ENCODE assay signal across 26 cellular contexts in the genomic region with DNA sequence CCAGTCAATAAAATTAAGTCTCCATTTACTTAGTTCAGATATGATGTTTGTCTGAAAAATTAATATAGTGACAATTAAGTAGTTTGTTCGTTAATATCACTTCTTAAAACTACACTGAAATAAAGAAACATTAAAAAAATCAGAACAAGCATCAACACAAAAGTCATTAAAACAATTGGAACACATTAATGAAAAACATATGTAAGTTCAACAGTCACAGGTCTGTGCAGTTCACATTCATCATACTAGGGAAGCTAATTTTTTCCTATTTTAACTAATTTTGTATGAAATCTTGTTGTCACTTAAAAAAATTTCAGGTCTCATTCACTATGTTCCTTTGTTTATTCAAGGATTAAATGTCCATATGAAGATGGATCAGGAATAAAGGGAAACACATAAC.
"Had no signal": no experiment of that assay in that cellular context is flagged by ENCODE, and none has a peak within 500 bp of the region (broad histone marks: within the 10 kb centered on the region; RNA-seq: fewer than 3 reads in every experiment).

No MANE protein-coding gene starts in this region.

- H3K9me3 ChIP-seq: left lung, lower lobe of right lung, right atrium auricular region, right lobe of liver, tibial nerve, uterus had no signal

- H3K36me3 ChIP-seq: uterus had no signal

- H3K4me2 ChIP-seq: smooth muscle cell had no signal

- H3K27me3 ChIP-seq: left lung, right atrium auricular region, right lobe of liver, tibial nerve, uterus had no signal

- H3K27me3 Mint-ChIP-seq: naive thymus-derived CD8-positive, alpha-beta T cell; progenitor cell of endocrine pancreas; stimulated activated memory B cell treated with anti-CD40 and anti-IgM and Interleukin-4, amounts not matched to agents 10 μg/mL and 1 μg/mL and 100 μg/mL, for 72 hours; stimulated activated naive CD8-positive, alpha-beta T cell treated with anti-CD3 and anti-CD28 coated beads, Interleukin-15, amount 100 ng/mL, for 72 hours; type B pancreatic cell had no signal

- H3K27ac Mint-ChIP-seq: nephron; progenitor cell of endocrine pancreas; stimulated activated memory B cell treated with anti-CD40 and anti-IgM and Interleukin-4, amounts not matched to agents 10 μg/mL and 1 μg/mL and 100 μg/mL, for 72 hours; stimulated activated naive CD8-positive, alpha-beta T cell treated with anti-CD3 and anti-CD28 coated beads, Interleukin-15, amount 100 ng/mL, for 72 hours; type B pancreatic cell had no signal

- H3K4me1 ChIP-seq: left lung, lower lobe of right lung, right atrium auricular region, right lobe of liver, tibial nerve, uterus had no signal

- H3K4me1 Mint-ChIP-seq: nephron, neural crest cell had no signal

- H3K4me3 ChIP-seq: left lung, lower lobe of right lung, right atrium auricular region, right lobe of liver, tibial nerve, uterus had no signal

- H3K27ac ChIP-seq: left lung, lower lobe of right lung, right atrium auricular region, right lobe of liver, tibial nerve, uterus had no signal

- H3K4me3 Mint-ChIP-seq: immature natural killer cell; naive thymus-derived CD8-positive, alpha-beta T cell; nephron; neural crest cell; stimulated activated memory B cell treated with anti-CD40 and anti-IgM and Interleukin-4, amounts not matched to agents 10 μg/mL and 1 μg/mL and 100 μg/mL, for 72 hours; stimulated activated naive CD8-positive, alpha-beta T cell treated with anti-CD3 and anti-CD28 coated beads, Interleukin-15, amount 100 ng/mL, for 72 hours; type B pancreatic cell had no signal

- ATAC-seq: left colon; left lung; lower lobe of right lung; naive thymus-derived CD8-positive, alpha-beta T cell; right lobe of liver; stimulated activated memory B cell treated with anti-CD40 and anti-IgM and Interleukin-4, amounts not matched to agents 10 μg/mL and 1 μg/mL and 100 μg/mL, for 72 hours; stimulated activated naive CD8-positive, alpha-beta T cell treated with anti-CD3 and anti-CD28 coated beads, Interleukin-15, amount 100 ng/mL, for 72 hours had no signal

- H3K9me3 Mint-ChIP-seq: immature natural killer cell; neural crest cell; stimulated activated memory B cell treated with anti-CD40 and anti-IgM and Interleukin-4, amounts not matched to agents 10 μg/mL and 1 μg/mL and 100 μg/mL, for 72 hours had no signal

- DNase-seq: immature natural killer cell; kidney; left colon; left lung; lower lobe of right lung; mammary epithelial cell; mesenchymal stem cell; naive thymus-derived CD8-positive, alpha-beta T cell; nucleus accumbens; right lobe of liver; stimulated activated CD4-positive, alpha-beta T cell treated with anti-CD3 and anti-CD28 coated beads, Interleukin-1b, Interleukin-23, amount 100 ng/mL, for 48 hours; stimulated activated CD4-positive, alpha-beta T cell treated with anti-CD3 and anti-CD28 coated beads, Interleukin-2, amount 100 ng/mL, for 48 hours; stimulated activated CD4-positive, alpha-beta T cell treated with anti-CD3 and anti-CD28 coated beads, Interleukin-4, amount 100 ng/mL, for 4 hours; stimulated activated CD8-positive, alpha-beta memory T cell treated with anti-CD3 and anti-CD28 coated beads, Interleukin-4, amount 100 ng/mL, for 48 hours; stimulated activated naive CD4-positive, alpha-beta T cell treated with Interleukin-2 at 50 U/mL for 16 hours; stimulated activated naive CD8-positive, alpha-beta T cell treated with anti-CD3 and anti-CD28 coated beads, Interleukin-15, amount 100 ng/mL, for 72 hours; substantia nigra; uterus had no signal
